Comparison of ENCODE assay signal across 16 cellular contexts in genomic region chr16:29772330-29772729, GRCh38. TPM values are rescaled to one million over a fixed set of nuclear protein-coding genes. Genes with fewer than 3 reads are reported as not detected.
"Had no signal": no experiment of that assay in that cellular context is flagged by ENCODE, and none has a peak within 500 bp of the region (broad histone marks: within the 10 kb centered on the region; RNA-seq: fewer than 3 reads in every experiment).

No MANE protein-coding gene starts in this region.

RNA-seq across cellular contexts. Expression of gene ZG16, which starts 5.7 kb away (rescaled TPM):
- total RNA-seq: activated CD4-positive, alpha-beta memory T cell treated with anti-CD3 and anti-CD28 coated beads for 36 hours; activated CD4-positive, alpha-beta T cell treated with anti-CD3 and anti-CD28 coated beads for 36 hours; activated CD4-positive, alpha-beta T cell treated with anti-CD3 and anti-CD28 coated beads, Interleukin-2, amount 10 ng/mL, durations not matched to agents 24 days and 14 days; activated CD8-positive, alpha-beta memory T cell treated with anti-CD3 and anti-CD28 coated beads for 36 hours; activated CD8-positive, alpha-beta memory T cell treated with anti-CD3 and anti-CD28 coated beads, Interleukin-2, amount 10 ng/mL, durations not matched to agents 7 days and 5 days; activated CD8-positive, alpha-beta T cell treated with anti-CD3 and anti-CD28 coated beads, Interleukin-2, amount 10 ng/mL, durations not matched to agents 7 days and 5 days; activated naive CD4-positive, alpha-beta T cell treated with anti-CD3 and anti-CD28 coated beads for 36 hours; activated naive CD8-positive, alpha-beta T cell treated with anti-CD3 and anti-CD28 coated beads for 36 hours; activated T-helper 1 cell treated with anti-CD3 and anti-CD28 coated beads, Interleukin-12 subunit alpha, Interleukin-12 subunit beta, Interleukin-2, Interleukin-4 antibody, amounts not matched to agents 30 ng/mL and 10 ng/mL and 1 ng/mL, durations not matched to agents 14 hours and 24 hours and 36 hours; activated T-helper 2 cell treated with anti-CD3 and anti-CD28 coated beads, Interferon-gamma antibody, Interleukin-2, Interleukin-4, amounts not matched to agents 10 μg/mL and 5 μg/mL and 100 μg/mL, durations not matched to agents 14 hours and 24 hours and 36 hours; chondrocyte; dermis blood vessel endothelial cell; fibroblast of villous mesenchyme; gastroesophageal sphincter; glomerular endothelial cell; T-helper 17 cell had no signal

RNA-seq across cellular contexts. Expression of gene C16orf54, which starts 26.5 kb away (rescaled TPM):
- total RNA-seq: chondrocyte, dermis blood vessel endothelial cell, fibroblast of villous mesenchyme, glomerular endothelial cell had no signal
